Comparison of ENCODE assay signal across 15 cellular contexts in genomic region chr3:43738305-43738704, GRCh38. TPM values are rescaled to one million over a fixed set of nuclear protein-coding genes. Genes with fewer than 3 reads are reported as not detected.
DNase-seq lines count a peak whose midpoint lies in the region; ATAC-seq and TF ChIP-seq lines count a peak whose summit lies in the region.
"Had no signal": no experiment of that assay in that cellular context is flagged by ENCODE, and none has a peak within 500 bp of the region (broad histone marks: within the 10 kb centered on the region; RNA-seq: fewer than 3 reads in every experiment).

No MANE protein-coding gene starts in this region.

- H3K27me3 ChIP-seq in GM23338 (ENCODE audit: insufficient read depth) (no peaks in the 10 kb centered on the region), endodermal cell (ENCODE audit: control insufficient read depth, insufficient read depth, low read length, poor library complexity, severe bottlenecking) (no peaks in the 10 kb centered on the region), neural progenitor cell (no peaks in the 10 kb centered on the region)
- H3K27me3 ChIP-seq: BLaER1 treated with 17β-estradiol and CSF1 and Interleukin-3, amounts not matched to agents 10 nM and 100 nM had no signal

- peaks cover 2% of the 10 kb centered on the region for H3K27me3 Mint-ChIP-seq in GM23338 (ENCODE audit: insufficient read depth, low read depth, poor library complexity)
- no peaks in the 10 kb centered on the region for H3K27me3 Mint-ChIP-seq in endodermal cell (ENCODE audit: insufficient read depth)
- no peaks in the 10 kb centered on the region for H3K27me3 Mint-ChIP-seq in neural progenitor cell (ENCODE audit: insufficient read depth, low read depth)
- H3K27me3 Mint-ChIP-seq in activated CD4-positive, alpha-beta memory T cell treated with anti-CD3 and anti-CD28 coated beads, Interleukin-2, amount 10 ng/mL, durations not matched to agents 7 days and 5 days: no peaks in the 10 kb centered on the region
- H3K27me3 Mint-ChIP-seq: CD4-positive, CD25-positive, alpha-beta regulatory T cell had no signal

- H3K36me3 Mint-ChIP-seq in GM23338 (ENCODE audit: low read depth) (no peaks in the 10 kb centered on the region), endodermal cell (ENCODE audit: low read depth) (no peaks in the 10 kb centered on the region), neural progenitor cell (no peaks in the 10 kb centered on the region)
- peaks cover 4% of the 10 kb centered on the region for H3K36me3 Mint-ChIP-seq in activated CD4-positive, alpha-beta memory T cell treated with anti-CD3 and anti-CD28 coated beads, Interleukin-2, amount 10 ng/mL, durations not matched to agents 7 days and 5 days (ENCODE audit: low read depth)

- H3K9ac ChIP-seq in endodermal cell (ENCODE audit: extremely low read depth, low read length, poor library complexity, severe bottlenecking) (no peak overlapping the region), neural progenitor cell (no peak overlapping the region)
- H3K9ac ChIP-seq: BLaER1 treated with 17β-estradiol and CSF1 and Interleukin-3, amounts not matched to agents 10 nM and 100 nM had no signal

- CTCF ChIA-PET in activated CD4-positive, alpha-beta memory T cell treated with anti-CD3 and anti-CD28 coated beads, Interleukin-2, amount 10 ng/mL, durations not matched to agents 7 days and 5 days (lab: Charles Lee): interaction anchor here (0.7 kb wide), 1 partner anchor 30 kb away, joined by 3 read pairs; no protein-coding TSS in a partner anchor

- H3K27ac ChIP-seq in GM23338 (ENCODE audit: low read depth) (no peak overlapping the region), endodermal cell (ENCODE audit: low read depth, low read length) (no peak overlapping the region), neural progenitor cell (no peak overlapping the region)
- H3K27ac ChIP-seq: BLaER1 treated with 17β-estradiol and CSF1 and Interleukin-3, amounts not matched to agents 10 nM and 100 nM had no signal

- H3K4me1 ChIP-seq in GM23338 (ENCODE audit: insufficient read depth) (peaks cover 4% of the 10 kb centered on the region), endodermal cell (ENCODE audit: control insufficient read depth, insufficient read depth, low read length) (peaks cover 5% of the 10 kb centered on the region), neural progenitor cell (no peaks in the 10 kb centered on the region)
- H3K4me1 ChIP-seq: BLaER1 treated with 17β-estradiol and CSF1 and Interleukin-3, amounts not matched to agents 10 nM and 100 nM had no signal

- H2AFZ ChIP-seq in GM23338: peak overlapping the region; percentile 43; the same call in 1 of the 2 replicates
- peak overlapping the region; percentile 24 for H2AFZ ChIP-seq in neural progenitor cell (replicated peaks)

- H3F3A ChIP-seq in GM23338 (replicated peaks; ENCODE audit: low read depth): no peaks in the 10 kb centered on the region
- H3F3A ChIP-seq in neural progenitor cell (ENCODE audit: low read depth): no peaks in the 10 kb centered on the region

- H3K9me3 Mint-ChIP-seq in GM23338: no peaks in the 10 kb centered on the region; the same call in 2 of the 3 replicates
- no peaks in the 10 kb centered on the region for H3K9me3 Mint-ChIP-seq in endodermal cell
- H3K9me3 Mint-ChIP-seq in neural progenitor cell: no peaks in the 10 kb centered on the region
- no peaks in the 10 kb centered on the region for H3K9me3 Mint-ChIP-seq in activated CD4-positive, alpha-beta memory T cell treated with anti-CD3 and anti-CD28 coated beads, Interleukin-2, amount 10 ng/mL, durations not matched to agents 7 days and 5 days
- H3K9me3 Mint-ChIP-seq: CD4-positive, CD25-positive, alpha-beta regulatory T cell; CD8-positive, alpha-beta memory T cell had no signal

- H3K4me3 ChIP-seq in GM23338 (no peak overlapping the region), LNCaP clone FGC (ENCODE audit: low read depth, low read length) (no peak overlapping the region), endodermal cell (ENCODE audit: low read length) (no peak overlapping the region), neural progenitor cell (no peak overlapping the region)
- H3K4me3 ChIP-seq: BLaER1 treated with 17β-estradiol and CSF1 and Interleukin-3, amounts not matched to agents 10 nM and 100 nM; K562 had no signal

- H3K4me2 ChIP-seq in GM23338: no peak overlapping the region
- H3K4me2 ChIP-seq in neural progenitor cell: no peak overlapping the region
- H3K4me2 ChIP-seq: BLaER1 treated with 17β-estradiol and CSF1 and Interleukin-3, amounts not matched to agents 10 nM and 100 nM had no signal

- H3K79me2 ChIP-seq in GM23338 (replicated peaks; ENCODE audit: insufficient read depth) (no peaks in the 10 kb centered on the region), neural progenitor cell (ENCODE audit: low read depth) (no peaks in the 10 kb centered on the region)

- H3K36me3 ChIP-seq in GM23338 (ENCODE audit: insufficient read depth) (no peaks in the 10 kb centered on the region), endodermal cell (ENCODE audit: control insufficient read depth, insufficient read depth, low read length) (no peaks in the 10 kb centered on the region), neural progenitor cell (no peaks in the 10 kb centered on the region)

- POLR2A ChIA-PET in activated CD4-positive, alpha-beta memory T cell treated with anti-CD3 and anti-CD28 coated beads, Interleukin-2, amount 10 ng/mL, durations not matched to agents 7 days and 5 days (lab: Charles Lee): no interaction called here

- ATAC-seq in GM23338: no peak
- ATAC-seq: HCT116, K562 had no signal

- H3K9me2 ChIP-seq in GM23338 (ENCODE audit: insufficient read depth): no peaks in the 10 kb centered on the region

- peaks cover 9% of the 10 kb centered on the region for H3K4me1 Mint-ChIP-seq in GM23338
- H3K4me1 Mint-ChIP-seq in endodermal cell: peaks cover 22% of the 10 kb centered on the region
- H3K4me1 Mint-ChIP-seq in neural progenitor cell: no peaks in the 10 kb centered on the region
- H3K4me1 Mint-ChIP-seq in activated CD4-positive, alpha-beta memory T cell treated with anti-CD3 and anti-CD28 coated beads, Interleukin-2, amount 10 ng/mL, durations not matched to agents 7 days and 5 days: no peaks in the 10 kb centered on the region
- H3K4me1 Mint-ChIP-seq: B cell; CD8-positive, alpha-beta memory T cell had no signal

- no peaks in the 10 kb centered on the region for H3K9me3 ChIP-seq in endodermal cell (ENCODE audit: control insufficient read depth, low read length)
- no peaks in the 10 kb centered on the region for H3K9me3 ChIP-seq in neural progenitor cell (ENCODE audit: low read depth)
- H3K9me3 ChIP-seq: BLaER1 treated with 17β-estradiol and CSF1 and Interleukin-3, amounts not matched to agents 10 nM and 100 nM had no signal

- WGBS in endodermal cell (ENCODE audit: insufficient coverage in 1 of 2, insufficient read length in 1 of 2), 2 experiments: 80 to 96% methylated on average over 2 of the region's 2 CpGs

- H3K4me3 Mint-ChIP-seq in GM23338 (no peak overlapping the region), endodermal cell (no peak overlapping the region), neural progenitor cell (no peak overlapping the region)
- no peak overlapping the region for H3K4me3 Mint-ChIP-seq in activated CD4-positive, alpha-beta memory T cell treated with anti-CD3 and anti-CD28 coated beads, Interleukin-2, amount 10 ng/mL, durations not matched to agents 7 days and 5 days
- H3K4me3 Mint-ChIP-seq: B cell; CD4-positive, CD25-positive, alpha-beta regulatory T cell; CD8-positive, alpha-beta memory T cell had no signal

- no peak for TF ChIP-seq CTCF in GM23338 (conservative IDR thresholded peaks at IDR 0.05; ENCODE audit: low read depth in 2 of 2)
- TF ChIP-seq CTCF in LNCaP clone FGC (IDR thresholded peaks at IDR 0.05; ENCODE audit: control insufficient read depth, extremely low read depth, insufficient read depth): no peak
- no peak for TF ChIP-seq CTCF in endodermal cell (conservative IDR thresholded peaks at IDR 0.05)
- no peak for TF ChIP-seq CTCF in neural progenitor cell (IDR thresholded peaks at IDR 0.05)

- H3K27ac Mint-ChIP-seq in GM23338: no peak overlapping the region
- H3K27ac Mint-ChIP-seq in endodermal cell: no peak overlapping the region
- no peak overlapping the region for H3K27ac Mint-ChIP-seq in neural progenitor cell
- H3K27ac Mint-ChIP-seq in activated CD4-positive, alpha-beta memory T cell treated with anti-CD3 and anti-CD28 coated beads, Interleukin-2, amount 10 ng/mL, durations not matched to agents 7 days and 5 days: no peak overlapping the region
- H3K27ac Mint-ChIP-seq: B cell; CD8-positive, alpha-beta memory T cell had no signal

- DNase-seq in GM23338 (ENCODE audit: low spot score): no peak
- DNase-seq in LNCaP clone FGC (ENCODE audit: low read depth): peak; percentile 35
- DNase-seq in endodermal cell: peak; percentile 31
- DNase-seq in neural progenitor cell (ENCODE audit: low spot score): no peak
- DNase-seq in D341Med (ENCODE audit: low spot score): no peak
- DNase-seq in dermis blood vessel endothelial cell: no peak
- no peak for DNase-seq in activated CD4-positive, alpha-beta memory T cell treated with anti-CD3 and anti-CD28 coated beads, Interleukin-2, amount 10 ng/mL, durations not matched to agents 7 days and 5 days
- DNase-seq: CD4-positive, CD25-positive, alpha-beta regulatory T cell; CD8-positive, alpha-beta memory T cell; COR-L47; H7 had no signal

- no peaks in the 10 kb centered on the region for H4K20me1 ChIP-seq in GM23338 (replicated peaks; ENCODE audit: insufficient read depth)
- H4K20me1 ChIP-seq in neural progenitor cell (ENCODE audit: low read depth): no peaks in the 10 kb centered on the region
- H4K20me1 ChIP-seq: BLaER1 treated with 17β-estradiol and CSF1 and Interleukin-3, amounts not matched to agents 10 nM and 100 nM had no signal

TF ChIP-seq in GM23338, 12 proteins besides CTCF, POLR2A, EP300 and RAD21 (continues in another document):
- no peak for TF ChIP-seq ZNF114 (CRISPR knock-in tag; IDR thresholded peaks at IDR 0.05)

RNA-seq across cellular contexts. Expression of gene ABHD5, which starts 47.6 kb away (rescaled TPM):
- 12.1 and 12.7 TPM in 2 replicates for total RNA-seq in GM23338 (2014; rRNA removed; shearing (Covaris generic))
- 11.5 and 12.3 TPM in 2 replicates for polyA plus RNA-seq in GM23338 (2016; fragmentation: Nextera tagmentation; extraction: Ambion mirVana)
- total RNA-seq in endodermal cell (10 to 100 TPM; 20.5 to 24.1 TPM), neural progenitor cell (ENCODE audit: low replicate concordance) (8.7 and 9.1 TPM in 2 replicates), dermis blood vessel endothelial cell (26.5 and 28.9 TPM in 2 replicates)
- 14.1 TPM for polyA plus RNA-seq in endodermal cell (2013, experiment 1 of 2)
- 12.9 TPM for polyA plus RNA-seq in endodermal cell (2013, experiment 2 of 2)
- 10 to 100 TPM; 14.5 to 15.9 TPM for total RNA-seq in activated CD4-positive, alpha-beta memory T cell treated with anti-CD3 and anti-CD28 coated beads, Interleukin-2, amount 10 ng/mL, durations not matched to agents 7 days and 5 days

Comparison
In these comparisons a context has a peak if more than half of its experiments do, and no peak if none do; other contexts are left out.
1. DNase-seq: peak in LNCaP clone FGC (single experiment) and endodermal cell (single experiment); none in GM23338 (single experiment), neural progenitor cell (single experiment), D341Med (single experiment), dermis blood vessel endothelial cell (single experiment) and activated CD4-positive, alpha-beta memory T cell treated with anti-CD3 and anti-CD28 coated beads, Interleukin-2, amount 10 ng/mL, durations not matched to agents 7 days and 5 days (single experiment).